10 cellular contexts compared by ENCODE assay signal in the genomic region with DNA sequence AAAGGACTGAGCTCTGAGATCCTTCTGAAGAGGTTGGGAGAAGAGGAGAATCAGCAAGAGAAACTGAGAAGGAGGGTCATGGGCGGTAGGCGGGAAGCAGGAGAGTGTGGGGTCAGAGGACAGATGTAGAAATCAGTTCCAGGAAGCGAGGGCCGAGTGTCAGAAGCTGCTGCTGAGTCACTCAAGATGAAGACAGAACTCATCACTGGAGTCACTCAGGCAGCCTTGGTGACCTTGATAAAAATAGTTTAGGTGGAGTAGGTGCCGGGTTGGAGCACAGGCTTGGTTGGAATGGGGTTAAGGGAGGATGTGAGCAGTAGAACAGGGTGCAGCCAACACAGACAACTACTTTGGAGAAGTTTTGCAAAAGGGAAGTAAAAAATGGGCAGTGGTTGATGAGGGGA. TPM values are rescaled to one million over a fixed set of nuclear protein-coding genes. Genes with fewer than 3 reads are reported as not detected.
DNase-seq lines count a peak whose midpoint lies in the region; ATAC-seq, FAIRE-seq and TF ChIP-seq lines count a peak whose summit lies in the region.
"Had no signal": no experiment of that assay in that cellular context is flagged by ENCODE, and none has a peak within 500 bp of the region (broad histone marks: within the 10 kb centered on the region; RNA-seq: fewer than 3 reads in every experiment).

No MANE protein-coding gene starts in this region.

- ATAC-seq in activated T-cell treated with anti-CD3 and anti-CD28 coated beads, Interleukin-2, amount 50 U/mL, for 72 hours (replicated peaks in 1 of 2): peak; percentile 90 to 96
- ATAC-seq in left lung (peak; percentile 79), GM18873 (IDR thresholded peaks at IDR 0.05; ENCODE audit: low FRiP score, unreplicated experiment) (no peak), HG02870 (IDR thresholded peaks at IDR 0.05; ENCODE audit: unreplicated experiment) (no peak)
- peak; percentile 74 for ATAC-seq in stimulated activated naive CD8-positive, alpha-beta T cell treated with anti-CD3 and anti-CD28 coated beads, Interleukin-15, amount 100 ng/mL, for 72 hours
- ATAC-seq: SK-N-SH treated with all-trans-retinoic acid at 6 μM for 48 hours had no signal

- peaks cover 0 to 25% of the 10 kb centered on the region in 2 donors for H3K4me1 ChIP-seq in left lung

- no peaks in the 10 kb centered on the region for H3K27me3 Mint-ChIP-seq in activated CD4-positive, alpha-beta T cell treated with anti-CD3 and anti-CD28 coated beads, Interleukin-2, amount 10 ng/mL, durations not matched to agents 24 days and 14 days
- H3K27me3 Mint-ChIP-seq in activated T-cell treated with anti-CD3 and anti-CD28 coated beads, Interleukin-2, amount 50 U/mL, for 72 hours (ENCODE audit: low read depth): no peaks in the 10 kb centered on the region
- H3K27me3 Mint-ChIP-seq in stimulated activated naive CD8-positive, alpha-beta T cell treated with anti-CD3 and anti-CD28 coated beads, Interleukin-15, amount 100 ng/mL, for 72 hours: no peaks in the 10 kb centered on the region

- H3K4me3 ChIP-seq in left lung: no peak overlapping the region

- intact Hi-C loops in activated CD4-positive, alpha-beta T cell treated with anti-CD3 and anti-CD28 coated beads, Interleukin-2, amount 10 ng/mL, durations not matched to agents 24 days and 14 days (cut with micrococcal nuclease): loop anchor here (1.0 kb wide), 1 partner anchor 12 kb away; no protein-coding TSS in a partner anchor
- intact Hi-C loops in left lung (cut with DNase I): no loop called here

- H3K27ac ChIP-seq in left lung: peak overlapping the region in 1 of 2 donors; percentile 90

- H3K9me3 Mint-ChIP-seq in activated CD4-positive, alpha-beta T cell treated with anti-CD3 and anti-CD28 coated beads, Interleukin-2, amount 10 ng/mL, durations not matched to agents 24 days and 14 days: peaks cover 4% of the 10 kb centered on the region
- no peaks in the 10 kb centered on the region for H3K9me3 Mint-ChIP-seq in activated T-cell treated with anti-CD3 and anti-CD28 coated beads, Interleukin-2, amount 50 U/mL, for 72 hours
- no peaks in the 10 kb centered on the region for H3K9me3 Mint-ChIP-seq in stimulated activated naive CD8-positive, alpha-beta T cell treated with anti-CD3 and anti-CD28 coated beads, Interleukin-15, amount 100 ng/mL, for 72 hours

- peaks cover 0 to 3% of the 10 kb centered on the region in 2 donors for H3K27me3 ChIP-seq in left lung

- no peak for FAIRE-seq in H54 (lab: Jason Lieb, UNC)

- H3K36me3 Mint-ChIP-seq in activated CD4-positive, alpha-beta T cell treated with anti-CD3 and anti-CD28 coated beads, Interleukin-2, amount 10 ng/mL, durations not matched to agents 24 days and 14 days (ENCODE audit: low read depth): peaks cover 6% of the 10 kb centered on the region
- H3K36me3 Mint-ChIP-seq in activated T-cell treated with anti-CD3 and anti-CD28 coated beads, Interleukin-2, amount 50 U/mL, for 72 hours (ENCODE audit: insufficient read depth in 2 of 2): no peaks in the 10 kb centered on the region

- TF ChIP-seq CTCF in left lung (IDR thresholded peaks at IDR 0.05): no peak

- H3K4me3 Mint-ChIP-seq in activated CD4-positive, alpha-beta T cell treated with anti-CD3 and anti-CD28 coated beads, Interleukin-2, amount 10 ng/mL, durations not matched to agents 24 days and 14 days: peak overlapping the region; percentile 84
- peak overlapping the region; percentile 71 to 73 for H3K4me3 Mint-ChIP-seq in activated T-cell treated with anti-CD3 and anti-CD28 coated beads, Interleukin-2, amount 50 U/mL, for 72 hours
- H3K4me3 Mint-ChIP-seq in stimulated activated naive CD8-positive, alpha-beta T cell treated with anti-CD3 and anti-CD28 coated beads, Interleukin-15, amount 100 ng/mL, for 72 hours: peak overlapping the region; percentile 52 to 68

- peaks cover 47% of the 10 kb centered on the region for H3K4me1 Mint-ChIP-seq in activated CD4-positive, alpha-beta T cell treated with anti-CD3 and anti-CD28 coated beads, Interleukin-2, amount 10 ng/mL, durations not matched to agents 24 days and 14 days
- peaks cover 41% of the 10 kb centered on the region for H3K4me1 Mint-ChIP-seq in activated T-cell treated with anti-CD3 and anti-CD28 coated beads, Interleukin-2, amount 50 U/mL, for 72 hours (ENCODE audit: low read depth)
- H3K4me1 Mint-ChIP-seq in stimulated activated naive CD8-positive, alpha-beta T cell treated with anti-CD3 and anti-CD28 coated beads, Interleukin-15, amount 100 ng/mL, for 72 hours: peaks cover 51% of the 10 kb centered on the region

- no peak for TF ChIP-seq POLR2A in H54 (IDR thresholded peaks at IDR 0.05; ENCODE audit: low read depth, low read length)

- no peaks in the 10 kb centered on the region for H3K36me3 ChIP-seq in left lung

- no peaks in the 10 kb centered on the region for H3K9me3 ChIP-seq in left lung

- peak; percentile 84 for DNase-seq in activated CD4-positive, alpha-beta T cell treated with anti-CD3 and anti-CD28 coated beads, Interleukin-2, amount 10 ng/mL, durations not matched to agents 24 days and 14 days
- DNase-seq in activated CD4-positive, alpha-beta T cell treated with anti-CD3 and anti-CD28 coated beads for 1 hour: no peak
- peak; percentile 60 to 62 for DNase-seq in activated T-cell treated with anti-CD3 and anti-CD28 coated beads, Interleukin-2, amount 50 U/mL, for 72 hours
- DNase-seq in left lung (peak; percentile 79 to 83), H54 (ENCODE audit: insufficient read length, low spot score) (no peak)
- peak in 1 of 2 donors; percentile 27 for DNase-seq in stimulated activated naive CD8-positive, alpha-beta T cell treated with anti-CD3 and anti-CD28 coated beads, Interleukin-15, amount 100 ng/mL, for 72 hours

- H3K27ac Mint-ChIP-seq in activated CD4-positive, alpha-beta T cell treated with anti-CD3 and anti-CD28 coated beads, Interleukin-2, amount 10 ng/mL, durations not matched to agents 24 days and 14 days: peak overlapping the region; percentile 98
- H3K27ac Mint-ChIP-seq in activated T-cell treated with anti-CD3 and anti-CD28 coated beads, Interleukin-2, amount 50 U/mL, for 72 hours: peak overlapping the region; percentile 82
- peak overlapping the region; percentile 71 to 74 for H3K27ac Mint-ChIP-seq in stimulated activated naive CD8-positive, alpha-beta T cell treated with anti-CD3 and anti-CD28 coated beads, Interleukin-15, amount 100 ng/mL, for 72 hours

RNA-seq across cellular contexts. Expression of gene ITGAM, which starts 6.1 kb away (rescaled TPM):
- total RNA-seq in activated CD4-positive, alpha-beta T cell treated with anti-CD3 and anti-CD28 coated beads, Interleukin-2, amount 10 ng/mL, durations not matched to agents 24 days and 14 days: 16.8 and 18.2 TPM in 2 replicates
- 1 to 10 TPM; 1.8 to 3.7 TPM for total RNA-seq in activated T-cell treated with anti-CD3 and anti-CD28 coated beads, Interleukin-2, amount 50 U/mL, for 72 hours
- 10 to 100 TPM; 44.5 to 91.3 TPM for total RNA-seq in left lung

RNA-seq across cellular contexts. Expression of gene PYDC1, which starts 36.7 kb away (rescaled TPM):
- total RNA-seq in activated CD4-positive, alpha-beta T cell treated with anti-CD3 and anti-CD28 coated beads, Interleukin-2, amount 10 ng/mL, durations not matched to agents 24 days and 14 days: not detected in 2 replicates
- total RNA-seq in activated T-cell treated with anti-CD3 and anti-CD28 coated beads, Interleukin-2, amount 50 U/mL, for 72 hours: not detected
- total RNA-seq in left lung: not detected
- total RNA-seq: mononuclear cell had no signal

RNA-seq across cellular contexts. Expression of gene TRIM72, which starts 39.7 kb away (rescaled TPM):
- total RNA-seq in activated CD4-positive, alpha-beta T cell treated with anti-CD3 and anti-CD28 coated beads, Interleukin-2, amount 10 ng/mL, durations not matched to agents 24 days and 14 days: 0.05 and 0.09 TPM in 2 replicates
- under 1 TPM in 1 of 2 donors, not detected in 1; 0.05 TPM for total RNA-seq in activated T-cell treated with anti-CD3 and anti-CD28 coated beads, Interleukin-2, amount 50 U/mL, for 72 hours
- total RNA-seq in left lung: under 1 TPM; 0.06 to 0.08 TPM

RNA-seq across cellular contexts. Expression of gene PYCARD, which starts 51.1 kb away (rescaled TPM):
- total RNA-seq in activated CD4-positive, alpha-beta T cell treated with anti-CD3 and anti-CD28 coated beads, Interleukin-2, amount 10 ng/mL, durations not matched to agents 24 days and 14 days: 15.6 and 17.1 TPM in 2 replicates
- 10 to 100 TPM in 1 of 2 donors, 1 to 10 TPM in 1; 7.4 to 13.6 TPM for total RNA-seq in activated T-cell treated with anti-CD3 and anti-CD28 coated beads, Interleukin-2, amount 50 U/mL, for 72 hours
- 10 to 100 TPM; 46.4 to 59.8 TPM for total RNA-seq in left lung

Comparison
In these comparisons a context has a peak if more than half of its experiments do, and no peak if none do; other contexts are left out.
1. DNase-seq: peak in activated CD4-positive, alpha-beta T cell treated with anti-CD3 and anti-CD28 coated beads, Interleukin-2, amount 10 ng/mL, durations not matched to agents 24 days and 14 days (single experiment), activated T-cell treated with anti-CD3 and anti-CD28 coated beads, Interleukin-2, amount 50 U/mL, for 72 hours (2 of 2) and left lung (2 of 2); none in activated CD4-positive, alpha-beta T cell treated with anti-CD3 and anti-CD28 coated beads for 1 hour (single experiment) and H54 (single experiment).
2. ATAC-seq: peak in activated T-cell treated with anti-CD3 and anti-CD28 coated beads, Interleukin-2, amount 50 U/mL, for 72 hours (2 of 2), left lung (single experiment) and stimulated activated naive CD8-positive, alpha-beta T cell treated with anti-CD3 and anti-CD28 coated beads, Interleukin-15, amount 100 ng/mL, for 72 hours (single experiment); none in GM18873 (single experiment) and HG02870 (single experiment).
3. Peak in every context shown above with its lines, with median percentiles within 50 percentile points of each other: H3K27ac Mint-ChIP-seq and H3K4me3 Mint-ChIP-seq.